1 cellular context compared by ENCODE assay signal in the genomic region with DNA sequence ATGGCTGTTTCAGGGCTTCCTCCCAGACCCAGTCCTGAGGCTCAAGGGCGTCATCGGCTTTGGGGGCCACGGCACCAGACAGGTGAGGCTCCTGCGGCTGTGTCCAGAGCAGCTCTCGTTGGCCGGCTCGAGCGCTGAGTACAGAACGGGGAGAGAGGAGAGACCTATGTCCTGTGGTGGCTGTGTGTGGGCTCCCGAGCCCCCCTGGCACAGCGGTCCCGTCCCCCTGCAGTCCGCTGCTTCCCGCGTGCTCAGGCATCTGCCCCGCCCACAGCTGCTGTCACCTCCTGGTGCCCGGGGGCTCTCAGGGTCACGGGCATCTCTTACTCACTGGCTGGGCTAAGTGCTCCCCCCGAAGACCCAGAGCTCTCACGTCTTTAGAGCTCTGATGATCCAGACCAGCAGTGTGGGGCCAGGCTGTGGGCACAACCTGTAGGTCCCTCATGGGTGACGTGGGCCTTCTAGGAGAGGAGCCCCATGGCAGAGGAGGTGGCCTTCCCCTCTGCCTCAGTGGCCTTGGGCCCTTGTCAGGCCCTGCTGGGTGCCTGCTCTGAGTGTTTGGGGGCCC.
TF ChIP-seq lines count a peak whose summit lies in the region.

No MANE protein-coding gene starts in this region.

TF ChIP-seq in HepG2, 621 proteins besides CTCF, POLR2A, EP300 and RAD21:
- TF ChIP-seq HNRNPL (IDR thresholded peaks at IDR 0.05; ENCODE audit: low read depth, low read length) (0 out of 2 replicates have a peak, but pooled peaks have one; percentile 40), ZNF713 (CRISPR knock-in tag; IDR thresholded peaks at IDR 0.05) (no peak), ZNF431 (CRISPR knock-in tag; IDR thresholded peaks at IDR 0.05; ENCODE audit: borderline replicate concordance, low read depth) (no peak), ISX (CRISPR knock-in tag; conservative IDR thresholded peaks at IDR 0.05) (no peak), MIER3 (CRISPR knock-in tag; IDR thresholded peaks at IDR 0.05; ENCODE audit: borderline replicate concordance) (no peak), PAX8 (CRISPR knock-in tag; IDR thresholded peaks at IDR 0.05; ENCODE audit: borderline replicate concordance) (no peak), KDM2A (CRISPR knock-in tag; IDR thresholded peaks at IDR 0.05; ENCODE audit: borderline replicate concordance, low read depth) (no peak)
- TF ChIP-seq, protein P1, sequence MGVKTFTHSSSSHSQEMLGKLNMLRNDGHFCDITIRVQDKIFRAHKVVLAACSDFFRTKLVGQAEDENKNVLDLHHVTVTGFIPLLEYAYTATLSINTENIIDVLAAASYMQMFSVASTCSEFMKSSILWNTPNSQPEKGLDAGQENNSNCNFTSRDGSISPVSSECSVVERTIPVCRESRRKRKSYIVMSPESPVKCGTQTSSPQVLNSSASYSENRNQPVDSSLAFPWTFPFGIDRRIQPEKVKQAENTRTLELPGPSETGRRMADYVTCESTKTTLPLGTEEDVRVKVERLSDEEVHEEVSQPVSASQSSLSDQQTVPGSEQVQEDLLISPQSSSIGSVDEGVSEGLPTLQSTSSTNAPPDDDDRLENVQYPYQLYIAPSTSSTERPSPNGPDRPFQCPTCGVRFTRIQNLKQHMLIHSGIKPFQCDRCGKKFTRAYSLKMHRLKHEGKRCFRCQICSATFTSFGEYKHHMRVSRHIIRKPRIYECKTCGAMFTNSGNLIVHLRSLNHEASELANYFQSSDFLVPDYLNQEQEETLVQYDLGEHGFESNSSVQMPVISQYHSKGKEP (CRISPR knock-in tag; IDR thresholded peaks at IDR 0.05), result no peak
- TF ChIP-seq, protein P2, sequence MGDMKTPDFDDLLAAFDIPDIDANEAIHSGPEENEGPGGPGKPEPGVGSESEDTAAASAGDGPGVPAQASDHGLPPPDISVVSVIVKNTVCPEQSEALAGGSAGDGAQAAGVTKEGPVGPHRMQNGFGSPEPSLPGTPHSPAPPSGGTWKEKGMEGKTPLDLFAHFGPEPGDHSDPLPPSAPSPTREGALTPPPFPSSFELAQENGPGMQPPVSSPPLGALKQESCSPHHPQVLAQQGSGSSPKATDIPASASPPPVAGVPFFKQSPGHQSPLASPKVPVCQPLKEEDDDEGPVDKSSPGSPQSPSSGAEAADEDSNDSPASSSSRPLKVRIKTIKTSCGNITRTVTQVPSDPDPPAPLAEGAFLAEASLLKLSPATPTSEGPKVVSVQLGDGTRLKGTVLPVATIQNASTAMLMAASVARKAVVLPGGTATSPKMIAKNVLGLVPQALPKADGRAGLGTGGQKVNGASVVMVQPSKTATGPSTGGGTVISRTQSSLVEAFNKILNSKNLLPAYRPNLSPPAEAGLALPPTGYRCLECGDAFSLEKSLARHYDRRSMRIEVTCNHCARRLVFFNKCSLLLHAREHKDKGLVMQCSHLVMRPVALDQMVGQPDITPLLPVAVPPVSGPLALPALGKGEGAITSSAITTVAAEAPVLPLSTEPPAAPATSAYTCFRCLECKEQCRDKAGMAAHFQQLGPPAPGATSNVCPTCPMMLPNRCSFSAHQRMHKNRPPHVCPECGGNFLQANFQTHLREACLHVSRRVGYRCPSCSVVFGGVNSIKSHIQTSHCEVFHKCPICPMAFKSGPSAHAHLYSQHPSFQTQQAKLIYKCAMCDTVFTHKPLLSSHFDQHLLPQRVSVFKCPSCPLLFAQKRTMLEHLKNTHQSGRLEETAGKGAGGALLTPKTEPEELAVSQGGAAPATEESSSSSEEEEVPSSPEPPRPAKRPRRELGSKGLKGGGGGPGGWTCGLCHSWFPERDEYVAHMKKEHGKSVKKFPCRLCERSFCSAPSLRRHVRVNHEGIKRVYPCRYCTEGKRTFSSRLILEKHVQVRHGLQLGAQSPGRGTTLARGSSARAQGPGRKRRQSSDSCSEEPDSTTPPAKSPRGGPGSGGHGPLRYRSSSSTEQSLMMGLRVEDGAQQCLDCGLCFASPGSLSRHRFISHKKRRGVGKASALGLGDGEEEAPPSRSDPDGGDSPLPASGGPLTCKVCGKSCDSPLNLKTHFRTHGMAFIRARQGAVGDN (CRISPR knock-in tag; IDR thresholded peaks at IDR 0.05), result no peak
- TF ChIP-seq, protein P3, sequence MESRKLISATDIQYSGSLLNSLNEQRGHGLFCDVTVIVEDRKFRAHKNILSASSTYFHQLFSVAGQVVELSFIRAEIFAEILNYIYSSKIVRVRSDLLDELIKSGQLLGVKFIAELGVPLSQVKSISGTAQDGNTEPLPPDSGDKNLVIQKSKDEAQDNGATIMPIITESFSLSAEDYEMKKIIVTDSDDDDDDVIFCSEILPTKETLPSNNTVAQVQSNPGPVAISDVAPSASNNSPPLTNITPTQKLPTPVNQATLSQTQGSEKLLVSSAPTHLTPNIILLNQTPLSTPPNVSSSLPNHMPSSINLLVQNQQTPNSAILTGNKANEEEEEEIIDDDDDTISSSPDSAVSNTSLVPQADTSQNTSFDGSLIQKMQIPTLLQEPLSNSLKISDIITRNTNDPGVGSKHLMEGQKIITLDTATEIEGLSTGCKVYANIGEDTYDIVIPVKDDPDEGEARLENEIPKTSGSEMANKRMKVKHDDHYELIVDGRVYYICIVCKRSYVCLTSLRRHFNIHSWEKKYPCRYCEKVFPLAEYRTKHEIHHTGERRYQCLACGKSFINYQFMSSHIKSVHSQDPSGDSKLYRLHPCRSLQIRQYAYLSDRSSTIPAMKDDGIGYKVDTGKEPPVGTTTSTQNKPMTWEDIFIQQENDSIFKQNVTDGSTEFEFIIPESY (CRISPR knock-in tag; IDR thresholded peaks at IDR 0.05), result peak; percentile 71
- TF ChIP-seq, protein P4, sequence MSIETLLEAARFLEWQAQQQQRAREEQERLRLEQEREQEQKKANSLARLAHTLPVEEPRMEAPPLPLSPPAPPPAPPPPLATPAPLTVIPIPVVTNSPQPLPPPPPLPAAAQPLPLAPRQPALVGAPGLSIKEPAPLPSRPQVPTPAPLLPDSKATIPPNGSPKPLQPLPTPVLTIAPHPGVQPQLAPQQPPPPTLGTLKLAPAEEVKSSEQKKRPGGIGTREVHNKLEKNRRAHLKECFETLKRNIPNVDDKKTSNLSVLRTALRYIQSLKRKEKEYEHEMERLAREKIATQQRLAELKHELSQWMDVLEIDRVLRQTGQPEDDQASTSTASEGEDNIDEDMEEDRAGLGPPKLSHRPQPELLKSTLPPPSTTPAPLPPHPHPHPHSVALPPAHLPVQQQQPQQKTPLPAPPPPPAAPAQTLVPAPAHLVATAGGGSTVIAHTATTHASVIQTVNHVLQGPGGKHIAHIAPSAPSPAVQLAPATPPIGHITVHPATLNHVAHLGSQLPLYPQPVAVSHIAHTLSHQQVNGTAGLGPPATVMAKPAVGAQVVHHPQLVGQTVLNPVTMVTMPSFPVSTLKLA (IDR thresholded peaks at IDR 0.05), result no peak
